In genomic region chr1:18597159-18598042, GRCh38 we compare ENCODE assay signal across 1 cellular context.
TF ChIP-seq lines count a peak whose summit lies in the region.

No MANE protein-coding gene starts in this region.

TF ChIP-seq in HepG2, 621 proteins besides CTCF, POLR2A, EP300 and RAD21 (continued from another document):
- TF ChIP-seq ZNF687 (CRISPR knock-in tag; IDR thresholded peaks at IDR 0.05) (peak; percentile 39), SALL1 (CRISPR knock-in tag; IDR thresholded peaks at IDR 0.05) (peak; percentile 40; the same call in 1 of the 2 replicates), NFYC (CRISPR knock-in tag; IDR thresholded peaks at IDR 0.05) (no peak), IRX3 (CRISPR knock-in tag; IDR thresholded peaks at IDR 0.05; ENCODE audit: borderline replicate concordance, low read depth) (no peak), ZNF3 (CRISPR knock-in tag; IDR thresholded peaks at IDR 0.05) (no peak), ZNF766 (CRISPR knock-in tag; IDR thresholded peaks at IDR 0.05; ENCODE audit: borderline replicate concordance) (peak; percentile 33; the same call in 1 of the 2 replicates), HOXD1 (CRISPR knock-in tag; IDR thresholded peaks at IDR 0.05) (no peak), ZNF510 (CRISPR knock-in tag; IDR thresholded peaks at IDR 0.05; ENCODE audit: low read depth) (no peak), XRCC5 (optimal IDR thresholded peaks at IDR 0.05; ENCODE audit: low read length) (peak; percentile 77), DMTF1 (CRISPR knock-in tag; IDR thresholded peaks at IDR 0.05) (no peak), ZNF572 (CRISPR knock-in tag; IDR thresholded peaks at IDR 0.05) (peak; percentile 90)
TF ChIP-seq in HepG2: peak in this region for 13.
